ENCODE assay signal across 10 cellular contexts in genomic region chr10:121131426-121132277, GRCh38.
"Had no signal": no experiment of that assay in that cellular context is flagged by ENCODE, and none has a peak within 500 bp of the region (broad histone marks: within the 10 kb centered on the region; RNA-seq: fewer than 3 reads in every experiment).

No MANE protein-coding gene starts in this region.

- H3K27ac ChIP-seq: ascending aorta, breast epithelium, neural progenitor cell, ovary had no signal

- H3K27me3 ChIP-seq: ascending aorta, breast epithelium, neural progenitor cell, ovary had no signal

- DNase-seq: activated naive CD4-positive, alpha-beta T cell; activated T-cell treated with anti-CD3 and anti-CD28 coated beads for 4 hours; immature natural killer cell; ovary; stimulated activated CD4-positive, alpha-beta T cell treated with anti-CD3 and anti-CD28 coated beads, Interleukin-2, amount 100 ng/mL, for 48 hours; trophoblast cell had no signal

- ATAC-seq: stimulated activated memory B cell treated with anti-CD40 and anti-IgM and Interleukin-4, amounts not matched to agents 10 μg/mL and 1 μg/mL and 100 μg/mL, for 72 hours had no signal
